In genomic region chr17:41695134-41695661, GRCh38 we compare ENCODE assay signal across 1 cellular context.
TF ChIP-seq lines count a peak whose summit lies in the region.

No MANE protein-coding gene starts in this region.

TF ChIP-seq in GM23338, 12 proteins besides CTCF, POLR2A, EP300 and RAD21 (continued from another document):
- TF ChIP-seq ZNF462 (CRISPR knock-in tag; IDR thresholded peaks at IDR 0.05), result no peak
- TF ChIP-seq ETS1 (IDR thresholded peaks at IDR 0.05), result no peak
- TF ChIP-seq REST (IDR thresholded peaks at IDR 0.05; ENCODE audit: unreplicated experiment), result no peak
- TF ChIP-seq ZNF331 (CRISPR knock-in tag; IDR thresholded peaks at IDR 0.05; ENCODE audit: low read depth), result no peak
- TF ChIP-seq JUNB (IDR thresholded peaks at IDR 0.05; ENCODE audit: unreplicated experiment), result no peak
- TF ChIP-seq EZH2phosphoT487 (IDR thresholded peaks at IDR 0.05; ENCODE audit: unreplicated experiment), result no peak
- no peak for TF ChIP-seq STAT1 (IDR thresholded peaks at IDR 0.05; ENCODE audit: unreplicated experiment)
